In genomic region chr6:25137497-25137896, GRCh38 we compare ENCODE assay signal across 8 cellular contexts.
DNase-seq lines count a peak whose midpoint lies in the region; ATAC-seq and TF ChIP-seq lines count a peak whose summit lies in the region.

No MANE protein-coding gene starts in this region.

- no peak overlapping the region for H3K27ac ChIP-seq in duodenal mucosa (ENCODE audit: low read depth, low read length)
- peak overlapping the region; percentile 86 for H3K27ac ChIP-seq in parathyroid adenoma

- H3K36me3 ChIP-seq in duodenal mucosa (ENCODE audit: control insufficient read depth in 1 of 2, insufficient read depth in 2 of 2, low read length in 2 of 2) (no peaks in the 10 kb centered on the region), parathyroid adenoma (ENCODE audit: control insufficient read depth, insufficient read depth, low read length) (no peaks in the 10 kb centered on the region)

- TF ChIP-seq CTCF in parathyroid adenoma (IDR thresholded peaks at IDR 0.05): no peak

- H3K27me3 ChIP-seq in duodenal mucosa (ENCODE audit: control insufficient read depth in 1 of 2, insufficient read depth in 2 of 2, low read length in 2 of 2): no peaks in the 10 kb centered on the region
- H3K27me3 ChIP-seq in parathyroid adenoma (ENCODE audit: control insufficient read depth, insufficient read depth, low read length): no peaks in the 10 kb centered on the region

- ATAC-seq in GM18861 (IDR thresholded peaks at IDR 0.05; ENCODE audit: unreplicated experiment) (no peak), GM21825 (IDR thresholded peaks at IDR 0.05; ENCODE audit: unreplicated experiment) (no peak)

- H3K4me3 ChIP-seq in GM08714 (ENCODE audit: low read length) (peak overlapping the region; percentile 98), duodenal mucosa (ENCODE audit: low read depth in 1 of 2, low read length in 2 of 2) (peak overlapping the region; percentile 75 to 89), parathyroid adenoma (ENCODE audit: low read depth, low read length) (peak overlapping the region; percentile 27)

- peaks cover 0 to 13% of the 10 kb centered on the region in 2 donors for H3K9me3 ChIP-seq in duodenal mucosa (ENCODE audit: control insufficient read depth in 1 of 2, low read length in 2 of 2)
- no peaks in the 10 kb centered on the region for H3K9me3 ChIP-seq in parathyroid adenoma (ENCODE audit: control insufficient read depth, low read length)

- H2AFZ ChIP-seq in parathyroid adenoma: no peak overlapping the region

- H3K4me1 ChIP-seq in duodenal mucosa (ENCODE audit: control insufficient read depth in 1 of 2, insufficient read depth in 2 of 2, low read length in 2 of 2) (peaks cover 9 to 20% of the 10 kb centered on the region in 2 donors), parathyroid adenoma (no peaks in the 10 kb centered on the region)

- no peaks in the 10 kb centered on the region for H3K79me2 ChIP-seq in parathyroid adenoma

- peak overlapping the region; percentile 18 for H3K4me2 ChIP-seq in parathyroid adenoma (ENCODE audit: low read length)

- H3K9ac ChIP-seq in duodenal mucosa (ENCODE audit: low read depth in 1 of 2, low read length in 2 of 2): peak overlapping the region; percentile 55 to 84
- no peak overlapping the region for H3K9ac ChIP-seq in parathyroid adenoma

- DNase-seq in OCI-M1 (lab: John Stamatoyannopoulos, UW): peak; percentile 81
- no peak for DNase-seq in germinal center (ENCODE audit: low spot score)
- DNase-seq in SHP77 (lab: John Stamatoyannopoulos, UW): no peak

Comparison
In these comparisons a context has a peak if more than half of its experiments do, and no peak if none do; other contexts are left out.
1. H3K4me3 ChIP-seq: peak in every context shown above with its lines; median percentile 98 in GM08714; 82 in duodenal mucosa; 27 in parathyroid adenoma.